Comparison of ENCODE assay signal across 1 cellular context in the genomic region with DNA sequence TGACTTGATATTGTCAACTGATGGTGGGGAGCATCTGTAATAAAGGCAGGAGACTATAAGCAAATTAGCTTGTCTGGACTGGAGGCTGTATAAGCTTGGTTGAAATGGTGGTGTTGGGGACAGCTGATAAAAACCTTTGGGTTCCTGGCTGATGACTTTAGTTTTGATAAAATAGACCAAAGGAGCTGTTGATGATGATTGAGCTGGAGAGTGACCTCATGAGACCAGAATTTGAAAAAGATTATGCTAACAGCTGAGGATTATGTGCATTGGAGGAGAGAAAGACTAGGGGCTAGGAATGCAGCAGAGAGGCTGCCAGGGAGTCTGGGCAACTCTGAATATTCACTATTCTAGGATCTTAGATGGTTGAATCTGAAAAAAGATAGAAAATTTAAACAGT.
TF ChIP-seq lines count a peak whose summit lies in the region.

No MANE protein-coding gene starts in this region.

TF ChIP-seq in K562, 482 proteins besides CTCF, POLR2A, EP300 and RAD21 (continued from another document):
- no peak for TF ChIP-seq HCFC1 (IDR thresholded peaks at IDR 0.05; ENCODE audit: low read depth, low read length)
- no peak for TF ChIP-seq CBFB (CRISPR knock-in tag; IDR thresholded peaks at IDR 0.05)
- TF ChIP-seq, protein P1, sequence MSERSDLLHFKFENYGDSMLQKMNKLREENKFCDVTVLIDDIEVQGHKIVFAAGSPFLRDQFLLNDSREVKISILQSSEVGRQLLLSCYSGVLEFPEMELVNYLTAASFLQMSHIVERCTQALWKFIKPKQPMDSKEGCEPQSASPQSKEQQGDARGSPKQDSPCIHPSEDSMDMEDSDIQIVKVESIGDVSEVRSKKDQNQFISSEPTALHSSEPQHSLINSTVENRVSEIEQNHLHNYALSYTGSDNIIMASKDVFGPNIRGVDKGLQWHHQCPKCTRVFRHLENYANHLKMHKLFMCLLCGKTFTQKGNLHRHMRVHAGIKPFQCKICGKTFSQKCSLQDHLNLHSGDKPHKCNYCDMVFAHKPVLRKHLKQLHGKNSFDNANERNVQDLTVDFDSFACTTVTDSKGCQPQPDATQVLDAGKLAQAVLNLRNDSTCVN (CRISPR knock-in tag; IDR thresholded peaks at IDR 0.05) = no peak
- TF ChIP-seq ZNF354B (CRISPR knock-in tag; IDR thresholded peaks at IDR 0.05) = no peak
- 0 out of 2 replicates have a peak, but pooled peaks have one; percentile 10 for TF ChIP-seq SMARCC2 (IDR thresholded peaks at IDR 0.05; ENCODE audit: low read depth)
- peak; percentile 42; the same call in 1 of the 2 replicates for TF ChIP-seq JUN (IDR thresholded peaks at IDR 0.05; ENCODE audit: borderline replicate concordance, low read depth, low read length)
- TF ChIP-seq JUN (CRISPR knock-in tag; IDR thresholded peaks at IDR 0.05; ENCODE audit: borderline replicate concordance) = no peak
- no peak; a peak in 1 of 3 replicates for TF ChIP-seq CBX3 (IDR thresholded peaks at IDR 0.05; ENCODE audit: borderline replicate concordance in 1 of 2, low read length in 2 of 2)
- no peak for TF ChIP-seq MGA (IDR thresholded peaks at IDR 0.05)
- TF ChIP-seq, protein P2, sequence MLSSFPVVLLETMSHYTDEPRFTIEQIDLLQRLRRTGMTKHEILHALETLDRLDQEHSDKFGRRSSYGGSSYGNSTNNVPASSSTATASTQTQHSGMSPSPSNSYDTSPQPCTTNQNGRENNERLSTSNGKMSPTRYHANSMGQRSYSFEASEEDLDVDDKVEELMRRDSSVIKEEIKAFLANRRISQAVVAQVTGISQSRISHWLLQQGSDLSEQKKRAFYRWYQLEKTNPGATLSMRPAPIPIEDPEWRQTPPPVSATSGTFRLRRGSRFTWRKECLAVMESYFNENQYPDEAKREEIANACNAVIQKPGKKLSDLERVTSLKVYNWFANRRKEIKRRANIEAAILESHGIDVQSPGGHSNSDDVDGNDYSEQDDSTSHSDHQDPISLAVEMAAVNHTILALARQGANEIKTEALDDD (IDR thresholded peaks at IDR 0.05) = peak; percentile 40; the same call in 1 of the 2 replicates
- TF ChIP-seq POLR2AphosphoS2 (IDR thresholded peaks at IDR 0.05; ENCODE audit: low read length) = no peak
